ENCODE assay signal across 10 cellular contexts in genomic region chr2:197377670-197378069, GRCh38.
"Had no signal": no experiment of that assay in that cellular context is flagged by ENCODE, and none has a peak within 500 bp of the region (broad histone marks: within the 10 kb centered on the region; RNA-seq: fewer than 3 reads in every experiment).

No MANE protein-coding gene starts in this region.

- H3K36me3 ChIP-seq: ascending aorta, esophagus squamous epithelium, heart left ventricle, left lung, sigmoid colon, upper lobe of right lung had no signal

- H3K9me3 ChIP-seq: ascending aorta, esophagus squamous epithelium, heart left ventricle, left lung, psoas muscle, sigmoid colon, testis, upper lobe of right lung had no signal

- DNase-seq: esophagus squamous epithelium, islet precursor cell, left lung, psoas muscle, sigmoid colon, upper lobe of right lung had no signal

- H3K4me1 ChIP-seq: ascending aorta, foreskin keratinocyte, left lung, psoas muscle, testis, upper lobe of right lung had no signal

- H3K27me3 ChIP-seq: ascending aorta, heart left ventricle, left lung, sigmoid colon, testis, upper lobe of right lung had no signal

- H3K27ac ChIP-seq: ascending aorta, esophagus squamous epithelium, foreskin keratinocyte, heart left ventricle, left lung, psoas muscle, sigmoid colon, testis, upper lobe of right lung had no signal

- H3K4me3 ChIP-seq: ascending aorta, esophagus squamous epithelium, heart left ventricle, left lung, psoas muscle, sigmoid colon, testis, upper lobe of right lung had no signal
